Comparison of ENCODE assay signal across 8 cellular contexts in the genomic region with DNA sequence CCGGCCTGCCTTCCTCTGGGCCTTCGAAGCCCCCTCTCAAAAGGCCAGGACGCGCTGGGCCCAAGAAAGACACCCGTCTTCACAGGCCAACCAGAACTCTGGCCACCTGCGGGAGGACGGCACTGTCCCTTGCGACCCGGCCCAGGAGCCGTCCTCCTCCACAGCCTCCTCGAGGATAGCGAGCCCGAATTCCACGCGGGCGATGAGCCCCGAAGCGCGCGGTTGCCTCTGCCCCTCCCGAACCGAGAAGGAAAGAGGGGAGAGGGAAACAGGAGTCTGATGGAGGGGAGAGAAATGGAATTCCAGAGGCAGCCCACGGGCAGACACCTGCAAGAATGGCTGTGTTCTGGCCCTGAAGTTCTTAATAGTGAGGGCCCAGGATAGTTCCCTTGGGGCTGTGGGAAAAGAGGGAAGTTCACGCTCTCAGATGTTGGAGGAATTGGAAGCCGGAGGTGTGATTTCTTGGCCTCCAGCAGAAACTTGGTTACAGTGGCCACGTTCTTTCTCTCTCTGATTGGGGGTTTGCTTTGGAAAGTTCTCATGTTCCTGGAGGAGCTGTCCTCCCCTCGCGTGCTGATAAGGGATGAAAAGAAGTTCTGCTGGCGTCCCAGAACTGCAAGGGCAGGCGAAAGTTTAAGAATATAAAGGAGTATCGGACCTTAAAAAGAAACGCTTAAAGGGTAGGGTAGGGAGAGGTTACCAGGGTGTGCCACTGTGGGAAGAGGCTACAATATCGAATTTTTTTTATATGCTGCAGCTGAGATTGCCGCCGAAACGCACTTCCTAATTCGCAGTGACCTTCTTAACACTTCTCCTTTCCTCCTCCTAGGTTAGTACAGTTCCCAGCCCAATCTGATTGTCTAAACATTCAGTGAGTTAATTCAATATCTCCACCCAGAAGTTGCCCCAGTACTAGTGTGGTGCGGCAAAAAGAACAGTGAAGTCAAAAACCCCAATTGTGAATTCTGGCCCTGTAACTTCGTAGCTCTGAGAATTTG. TPM values are rescaled to one million over a fixed set of nuclear protein-coding genes. Genes with fewer than 3 reads are reported as not detected.
A peak's percentile ranks its signal among the peaks of the same experiment; 100 is the strongest.
DNase-seq lines count a peak whose midpoint lies in the region; ATAC-seq and TF ChIP-seq lines count a peak whose summit lies in the region.

No MANE protein-coding gene starts in this region.

- peak overlapping the region in 6 of 7 donors; percentile 38 to 90 (median 62) for H3K4me3 Mint-ChIP-seq in CD8-positive, alpha-beta memory T cell

- H3K9me3 ChIP-seq in CD8-positive, alpha-beta memory T cell (ENCODE audit: low read length): no peaks in the 10 kb centered on the region
- no peaks in the 10 kb centered on the region for H3K9me3 ChIP-seq in Panc1 (ENCODE audit: control insufficient read depth, insufficient read depth, low read depth, low read length)

- BruUV-seq in Panc1 (replicated peaks; lab: Mats Ljungman, UMichigan): no TSS peak

- H3K4me3 ChIP-seq in CD8-positive, alpha-beta memory T cell (ENCODE audit: low read length): no peak overlapping the region
- peak overlapping the region; percentile 18 to 20; a peak in 2 of 4 replicates for H3K4me3 ChIP-seq in Panc1 (ENCODE audit: low read depth in 2 of 2, low read length in 2 of 2)

- no peaks in the 10 kb centered on the region for H3K36me3 Mint-ChIP-seq in CD8-positive, alpha-beta memory T cell

- intact Hi-C loops in Panc1 (cut with micrococcal nuclease; ENCODE audit: unreplicated experiment): no loop called here

- TF ChIP-seq CTCF in Panc1 (IDR thresholded peaks at IDR 0.05) (no peak), omental fat pad (IDR thresholded peaks at IDR 0.05) (no peak)

- ATAC-seq in Panc1 (peak; percentile 23; the same call in 1 of the 2 replicates), omental fat pad (ENCODE audit: low FRiP score) (peak; percentile 29), GM18502 (IDR thresholded peaks at IDR 0.05; ENCODE audit: poor library complexity, unreplicated experiment) (no peak)

- POLR2A ChIA-PET in CD8-positive, alpha-beta memory T cell (lab: Charles Lee): no interaction called here
- POLR2A ChIA-PET in Panc1 (lab: Charles Lee): no interaction called here

- DNase-seq in CD8-positive, alpha-beta memory T cell: no peak
- no peak for DNase-seq in Panc1 (ENCODE audit: low read depth, low spot score)
- DNase-seq in fibroblast of gingiva (ENCODE audit: low read depth): peak; percentile 24
- no peak for DNase-seq in omental fat pad (ENCODE audit: low spot score)
- no peak for DNase-seq in stimulated activated CD4-positive, alpha-beta T cell treated with anti-CD3 and anti-CD28 coated beads, Interleukin-4, amount 100 ng/mL, for 4 hours
- DNase-seq in HT-29 (ENCODE audit: low spot score): no peak
- DNase-seq in NCI-H510A (lab: John Stamatoyannopoulos, UW): no peak

- peaks cover 0 to 12% (median 5%) of the 10 kb centered on the region in 5 donors for H3K9me3 Mint-ChIP-seq in CD8-positive, alpha-beta memory T cell

- in situ Hi-C loops in Panc1 (cut with HindIII; ENCODE audit: low pct_unique_long_range_greater_than_20kb, low sequenced_read_pairs): no loop called here

- H3K4me1 Mint-ChIP-seq in CD8-positive, alpha-beta memory T cell: peaks cover 17 to 24% (median 23%) of the 10 kb centered on the region in 3 donors

- H3K27ac ChIP-seq in CD8-positive, alpha-beta memory T cell (ENCODE audit: low read depth, low read length): no peak overlapping the region
- H3K27ac ChIP-seq in Panc1 (ENCODE audit: low read length): no peak overlapping the region

- peaks cover 17% of the 10 kb centered on the region for H3K4me1 ChIP-seq in CD8-positive, alpha-beta memory T cell (ENCODE audit: insufficient read depth, low read length)
- H3K4me1 ChIP-seq in Panc1 (ENCODE audit: control insufficient read depth, insufficient read depth, low read length): peaks cover 5% of the 10 kb centered on the region; the same call in 1 of the 2 replicates

- H3K27me3 Mint-ChIP-seq in CD8-positive, alpha-beta memory T cell: peaks cover 55 to 80% of the 10 kb centered on the region in 2 donors

- H3K27ac Mint-ChIP-seq in CD8-positive, alpha-beta memory T cell: peak overlapping the region in 1 of 8 donors; percentile 7

- CTCF ChIA-PET in CD8-positive, alpha-beta memory T cell (lab: Charles Lee): no interaction called here
- CTCF ChIA-PET in Panc1 (lab: Charles Lee): interaction anchor here (0.6 to 0.7 kb wide), 3 partner anchors 13 to 107 kb away, joined by 3 to 9 read pairs (median 3); no protein-coding TSS in a partner anchor

- peaks cover 36% of the 10 kb centered on the region for H3K27me3 ChIP-seq in CD8-positive, alpha-beta memory T cell (ENCODE audit: insufficient read depth, low read length, poor library complexity, severe bottlenecking)
- peaks cover 34% of the 10 kb centered on the region for H3K27me3 ChIP-seq in Panc1 (ENCODE audit: control insufficient read depth, insufficient read depth, low read length)

- no peaks in the 10 kb centered on the region for H3K36me3 ChIP-seq in CD8-positive, alpha-beta memory T cell (ENCODE audit: insufficient read depth, low read length)
- H3K36me3 ChIP-seq in Panc1 (ENCODE audit: control insufficient read depth, insufficient read depth, low read length): no peaks in the 10 kb centered on the region

RNA-seq across cellular contexts. Expression of a gene that starts 5.8 kb away (rescaled TPM):
- under 1 TPM; 0.24 to 0.29 TPM for total RNA-seq in CD8-positive, alpha-beta memory T cell
- polyA plus RNA-seq in CD8-positive, alpha-beta memory T cell: 0.53 TPM
- total RNA-seq in Panc1 (2021; ENCODE audit: unreplicated experiment) (0.18 TPM), omental fat pad (under 1 TPM; 0.25 to 0.37 (median 0.34) TPM)
- not detected for polyA plus RNA-seq in Panc1 (2012; ENCODE audit: insufficient read length)
- 2.8 and 3.3 TPM in 2 replicates for total RNA-seq in HT-29 (2014; rRNA removed; shearing (Covaris generic))
